Comparison of ENCODE assay signal across 21 cellular contexts in the genomic region with DNA sequence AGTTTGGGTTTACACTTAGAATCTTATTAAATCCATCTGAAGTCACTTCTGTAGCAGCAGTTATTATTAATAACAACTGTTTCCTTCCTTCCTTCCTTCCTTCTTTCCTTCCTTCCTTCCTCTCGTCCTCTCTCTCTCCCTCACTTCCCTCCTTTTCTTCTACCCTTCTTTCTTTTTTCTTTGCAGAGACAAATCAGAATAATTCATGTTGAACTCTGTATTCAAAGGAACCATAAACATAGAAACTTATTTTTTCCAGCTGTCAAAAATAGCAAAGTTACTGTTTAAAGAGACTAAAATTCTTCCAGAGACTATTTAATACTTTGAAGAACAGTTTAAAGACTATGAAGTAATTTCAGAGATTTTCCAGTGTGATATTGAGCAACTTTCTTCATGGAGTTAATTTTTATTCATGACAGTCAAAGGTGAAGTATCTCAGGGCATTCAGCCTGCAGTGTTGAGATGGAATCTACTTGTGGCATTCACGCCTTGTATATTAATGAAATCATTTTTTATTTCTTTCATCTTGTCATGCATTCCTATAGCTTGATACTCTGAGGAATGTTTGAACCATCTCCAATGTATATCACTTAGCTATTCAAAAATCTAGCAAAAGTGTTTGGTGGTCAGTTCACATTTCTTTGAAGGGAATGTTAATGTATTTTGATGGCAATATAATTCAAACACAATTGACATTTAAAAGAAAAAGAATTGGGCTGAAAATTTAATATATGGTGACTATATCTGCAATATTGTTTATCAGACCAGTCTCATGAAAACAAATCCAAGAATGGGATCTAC.
DNase-seq lines count a peak whose midpoint lies in the region; TF ChIP-seq lines count a peak whose summit lies in the region.
"Had no signal": no experiment of that assay in that cellular context is flagged by ENCODE, and none has a peak within 500 bp of the region (broad histone marks: within the 10 kb centered on the region; RNA-seq: fewer than 3 reads in every experiment).

No MANE protein-coding gene starts in this region.

- H2BK12ac ChIP-seq in trophoblast cell (ENCODE audit: low read length), result no peak overlapping the region

- H3K79me2 ChIP-seq in trophoblast cell (ENCODE audit: control insufficient read depth, insufficient read depth, low read length, poor library complexity), result no peaks in the 10 kb centered on the region

- H3K27me3 ChIP-seq in BLaER1 treated with 17β-estradiol and CSF1 and Interleukin-3, amounts not matched to agents 10 nM and 100 nM, result no peaks in the 10 kb centered on the region
- H3K27me3 ChIP-seq in trophoblast cell (ENCODE audit: insufficient read depth, low read length) (no peaks in the 10 kb centered on the region), BE2C (peaks cover 36% of the 10 kb centered on the region)
- H3K27me3 ChIP-seq: colonic mucosa, heart left ventricle, sigmoid colon had no signal

- H3K4me2 ChIP-seq in BLaER1 treated with 17β-estradiol and CSF1 and Interleukin-3, amounts not matched to agents 10 nM and 100 nM, result peak overlapping the region in 10 of 11 experiments; percentile 39 to 72 (median 60); a peak in 19 of 22 replicates
- H3K4me2 ChIP-seq in trophoblast cell (ENCODE audit: low read length), result no peak overlapping the region

- H2BK120ac ChIP-seq in trophoblast cell (ENCODE audit: insufficient read depth, low read length, poor library complexity), result no peak overlapping the region

- TF ChIP-seq CTCF in BE2C (IDR thresholded peaks at IDR 0.05; ENCODE audit: low read depth, low read length), result no peak

- H4K12ac ChIP-seq in trophoblast cell (ENCODE audit: low read depth, low read length), result no peak overlapping the region

- no peaks in the 10 kb centered on the region for H4K20me1 ChIP-seq in BLaER1 treated with 17β-estradiol and CSF1 and Interleukin-3, amounts not matched to agents 10 nM and 100 nM

- H3K4me3 ChIP-seq in BLaER1 treated with 17β-estradiol and CSF1 and Interleukin-3, amounts not matched to agents 10 nM and 100 nM, result no peak overlapping the region
- H3K4me3 ChIP-seq in SK-N-MC (peak overlapping the region; percentile 36), trophoblast cell (ENCODE audit: low read depth, low read length) (no peak overlapping the region), BE2C (ENCODE audit: low read depth, low read length) (no peak overlapping the region)
- H3K4me3 ChIP-seq: colonic mucosa, pancreas, sigmoid colon had no signal

- H3K9ac ChIP-seq in BLaER1 treated with 17β-estradiol and CSF1 and Interleukin-3, amounts not matched to agents 10 nM and 100 nM, result no peak overlapping the region
- H3K9ac ChIP-seq in SK-N-MC (ENCODE audit: insufficient read length) (no peak overlapping the region), trophoblast cell (ENCODE audit: low read length) (no peak overlapping the region)

- H3K4ac ChIP-seq in trophoblast cell (ENCODE audit: low read depth, low read length), result no peak overlapping the region

- H3K36me3 ChIP-seq in BLaER1 treated with 17β-estradiol and CSF1 and Interleukin-3, amounts not matched to agents 10 nM and 100 nM, result no peaks in the 10 kb centered on the region
- no peaks in the 10 kb centered on the region for H3K36me3 ChIP-seq in SK-N-MC (ENCODE audit: insufficient read depth, low read length)
- H3K36me3 ChIP-seq in trophoblast cell (ENCODE audit: control insufficient read depth in 1 of 2, insufficient read depth in 2 of 2, low read length in 2 of 2), result no peaks in the 10 kb centered on the region
- H3K36me3 ChIP-seq in BE2C, result no peaks in the 10 kb centered on the region
- H3K36me3 ChIP-seq: colonic mucosa, heart left ventricle, pancreas, sigmoid colon had no signal

- no peak overlapping the region for H4K91ac ChIP-seq in trophoblast cell (ENCODE audit: low read depth, low read length)

- no peak overlapping the region for H3K23ac ChIP-seq in trophoblast cell (ENCODE audit: low read length)

- H3K27ac ChIP-seq in BLaER1 treated with 17β-estradiol and CSF1 and Interleukin-3, amounts not matched to agents 10 nM and 100 nM, result no peak overlapping the region
- H3K27ac ChIP-seq in SK-N-MC (peak overlapping the region; percentile 95), trophoblast cell (ENCODE audit: low read depth, low read length) (no peak overlapping the region)
- H3K27ac ChIP-seq: colonic mucosa, pancreas had no signal

- no peak overlapping the region for H2AFZ ChIP-seq in trophoblast cell (ENCODE audit: insufficient read depth, low read length, poor library complexity)

- H3K79me1 ChIP-seq in trophoblast cell (ENCODE audit: low read length), result no peaks in the 10 kb centered on the region

- H2BK5ac ChIP-seq in trophoblast cell (ENCODE audit: low read depth, low read length, poor library complexity), result no peak overlapping the region

- no peak overlapping the region for H2AK5ac ChIP-seq in trophoblast cell (ENCODE audit: low read length)

- peaks cover 10 to 22% (median 16%) of the 10 kb centered on the region in 10 experiments for H3K4me1 ChIP-seq in BLaER1 treated with 17β-estradiol and CSF1 and Interleukin-3, amounts not matched to agents 10 nM and 100 nM
- peaks cover 3 to 5% of the 10 kb centered on the region in 2 experiments for H3K4me1 ChIP-seq in trophoblast cell (ENCODE audit: control insufficient read depth in 1 of 2, insufficient read depth in 2 of 2, low read length in 2 of 2)
- H3K4me1 ChIP-seq in BE2C, result no peaks in the 10 kb centered on the region
- H3K4me1 ChIP-seq: colonic mucosa, pancreas, sigmoid colon had no signal

- 100% methylated on average over 1 of the region's 2 CpGs for WGBS in trophoblast cell (ENCODE audit: extremely low coverage, insufficient coverage, insufficient read length)

- H3K18ac ChIP-seq in trophoblast cell (ENCODE audit: low read length), result no peak overlapping the region

- DNase-seq in SK-N-MC (ENCODE audit: low read depth, low spot score) (peak; percentile 91), fibroblast of peridontal ligament (ENCODE audit: extremely low read depth) (peak; percentile 48), trophoblast cell (peak; percentile 14 to 53), BE2C (no peak), SW 1271 (lab: John Stamatoyannopoulos, UW) (no peak), NCI-H774 (lab: John Stamatoyannopoulos, UW) (no peak), NCI-H510A (lab: John Stamatoyannopoulos, UW) (no peak)
- DNase-seq: activated CD4-positive, alpha-beta T cell treated with anti-CD3 and anti-CD28 coated beads, Interleukin-2, amount 50 U/mL, for 48 hours; activated CD8-positive, alpha-beta memory T cell treated with anti-CD3 and anti-CD28 coated beads, Interleukin-2, amount 50 U/mL, for 48 hours; activated naive CD8-positive, alpha-beta T cell treated with anti-CD3 and anti-CD28 coated beads, Interleukin-2, amount 50 U/mL, for 24 hours; colonic mucosa; DMS79 treated with DMSO at 0.1 percent for 48 hours; heart left ventricle; Karpas-422; left cardiac atrium; naive thymus-derived CD8-positive, alpha-beta T cell; NCI-H1105; NCI-H2029 treated with DMSO at 0.1 percent for 48 hours; pancreas; sigmoid colon had no signal

- no peak overlapping the region for H3K14ac ChIP-seq in trophoblast cell (ENCODE audit: low read length)

- H4K8ac ChIP-seq in trophoblast cell (ENCODE audit: low read depth, low read length), result no peak overlapping the region

- peaks cover 0 to 5% (median 0%) of the 10 kb centered on the region in 11 experiments; a peak in 3 of 22 replicates for H3K9me3 ChIP-seq in BLaER1 treated with 17β-estradiol and CSF1 and Interleukin-3, amounts not matched to agents 10 nM and 100 nM (replicated peaks in 1 of 11)
- H3K9me3 ChIP-seq in SK-N-MC (ENCODE audit: low read depth, low read length) (no peaks in the 10 kb centered on the region; the same call in 1 of the 2 replicates), trophoblast cell (ENCODE audit: insufficient read depth, low read depth, low read length) (no peaks in the 10 kb centered on the region), BE2C (no peaks in the 10 kb centered on the region)
- H3K9me3 ChIP-seq: colonic mucosa, pancreas, sigmoid colon had no signal

Comparison
In these comparisons a context has a peak if more than half of its experiments do, and no peak if none do; other contexts are left out.
1. DNase-seq: peak in SK-N-MC (single experiment), fibroblast of peridontal ligament (single experiment) and trophoblast cell (2 of 2); none in BE2C (single experiment), SW 1271 (0 of 2), NCI-H774 (single experiment) and NCI-H510A (single experiment).